ENCODE assay signal across 14 cellular contexts in genomic region chr6:1987640-1988039, GRCh38.
A peak's percentile ranks its signal among the peaks of the same experiment; 100 is the strongest.
DNase-seq lines count a peak whose midpoint lies in the region; ATAC-seq lines count a peak whose summit lies in the region.
"Had no signal": no experiment of that assay in that cellular context is flagged by ENCODE, and none has a peak within 500 bp of the region (broad histone marks: within the 10 kb centered on the region; RNA-seq: fewer than 3 reads in every experiment).

No MANE protein-coding gene starts in this region.

- ATAC-seq in esophagus mucosa: peak; percentile 75
- ATAC-seq: effector memory CD8-positive, alpha-beta T cell; T-helper 17 cell had no signal

- no peak overlapping the region for H3K4me3 ChIP-seq in skeletal muscle cell (ENCODE audit: low read depth, low read length)
- H3K4me3 ChIP-seq: ovary, PC-9 had no signal

- DNase-seq in NCI-H2029 (lab: John Stamatoyannopoulos, UW) (peak; percentile 47), NCI-H2029 treated with DMSO at 0.1 percent for 48 hours (lab: John Stamatoyannopoulos, UW) (no peak), RKO (ENCODE audit: low spot score) (peak; percentile 68), skeletal muscle cell (ENCODE audit: low read depth) (peak; percentile 51), HuH-7 (ENCODE audit: low spot score) (no peak), HK-2 (ENCODE audit: unreplicated experiment) (no peak)
- DNase-seq in activated CD4-positive, CD25-positive, alpha-beta regulatory T cell (lab: John Stamatoyannopoulos, UW): no peak
- DNase-seq: activated CD4-positive, alpha-beta T cell treated with anti-CD3 and anti-CD28 coated beads, Interleukin-2, amount 10 ng/mL, durations not matched to agents 24 days and 14 days; activated T-cell treated with anti-CD3 and anti-CD28 coated beads, Interleukin-2, amount 50 U/mL, for 48 hours; effector memory CD8-positive, alpha-beta T cell; ovary; PC-9; T-helper 17 cell had no signal

Comparison
In these comparisons a context has a peak if more than half of its experiments do, and no peak if none do; other contexts are left out.
1. DNase-seq: peak in NCI-H2029 (single experiment), RKO (single experiment) and skeletal muscle cell (single experiment); none in NCI-H2029 treated with DMSO at 0.1 percent for 48 hours (single experiment), HuH-7 (single experiment), activated CD4-positive, CD25-positive, alpha-beta regulatory T cell (0 of 4) and HK-2 (single experiment).